Comparison of ENCODE assay signal across 18 cellular contexts in the genomic region with DNA sequence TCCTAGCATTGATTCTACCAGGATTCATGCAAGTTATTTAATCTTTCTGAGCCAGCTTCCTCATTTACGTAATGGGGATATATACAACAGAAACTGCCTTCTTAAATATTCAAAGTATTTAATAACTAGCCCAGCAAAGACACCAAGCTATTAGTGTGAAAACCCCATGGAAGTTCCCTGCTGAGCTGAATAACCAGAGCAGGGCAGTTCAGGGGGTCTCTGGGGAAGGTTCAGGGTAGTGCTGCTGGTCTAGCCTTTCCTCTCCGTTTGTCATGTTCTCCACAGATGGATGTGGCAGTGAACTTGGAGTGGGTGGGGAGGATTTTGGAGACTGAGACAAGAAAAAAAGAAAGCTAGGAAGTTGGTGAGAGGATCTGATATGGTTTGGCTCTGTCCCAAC.
"Had no signal": no experiment of that assay in that cellular context is flagged by ENCODE, and none has a peak within 500 bp of the region (broad histone marks: within the 10 kb centered on the region; RNA-seq: fewer than 3 reads in every experiment).

No MANE protein-coding gene starts in this region.

- H3K4me3 ChIP-seq: dorsolateral prefrontal cortex, heart left ventricle, hepatocyte, lung, right lobe of liver, thoracic aorta, tibial nerve, upper lobe of left lung had no signal

- H3K9ac ChIP-seq: parathyroid adenoma had no signal

- DNase-seq: dorsolateral prefrontal cortex; effector CD4-positive, alpha-beta T cell; heart left ventricle; kidney; natural killer cell; right lobe of liver; small intestine; stimulated activated CD4-positive, alpha-beta T cell treated with anti-CD3 and anti-CD28 coated beads, Interleukin-15, amount 100 ng/mL, for 24 hours; stimulated activated CD4-positive, alpha-beta T cell treated with anti-CD3 and anti-CD28 coated beads, Interleukin-2, amount 100 ng/mL, for 48 hours; stimulated activated naive B cell treated with anti-CD40 and anti-IgM and Interleukin-4, amounts not matched to agents 10 μg/mL and 1 μg/mL and 100 μg/mL, for 72 hours; upper lobe of left lung had no signal

- H3K36me3 ChIP-seq: heart left ventricle, neutrophil, right lobe of liver, thoracic aorta, tibial nerve, upper lobe of left lung had no signal

- H3K27ac ChIP-seq: dorsolateral prefrontal cortex, heart left ventricle, hepatocyte, neutrophil, parathyroid adenoma, right lobe of liver, thoracic aorta, tibial nerve, upper lobe of left lung had no signal

- H3K9me3 ChIP-seq: neutrophil, right lobe of liver, upper lobe of left lung had no signal

- ATAC-seq: heart left ventricle, left lobe of liver, natural killer cell, right lobe of liver had no signal
